1 cellular context compared by ENCODE assay signal in genomic region chr12:79012616-79013015, GRCh38.
TF ChIP-seq lines count a peak whose summit lies in the region.

No MANE protein-coding gene starts in this region.

TF ChIP-seq in GM12878, 131 proteins besides CTCF, POLR2A, EP300 and RAD21 (continued from another document):
- TF ChIP-seq SKIL (IDR thresholded peaks at IDR 0.05; ENCODE audit: low read depth, poor library complexity, severe bottlenecking): no peak
TF ChIP-seq in GM12878: peak in this region for 0.
